In the genomic region with DNA sequence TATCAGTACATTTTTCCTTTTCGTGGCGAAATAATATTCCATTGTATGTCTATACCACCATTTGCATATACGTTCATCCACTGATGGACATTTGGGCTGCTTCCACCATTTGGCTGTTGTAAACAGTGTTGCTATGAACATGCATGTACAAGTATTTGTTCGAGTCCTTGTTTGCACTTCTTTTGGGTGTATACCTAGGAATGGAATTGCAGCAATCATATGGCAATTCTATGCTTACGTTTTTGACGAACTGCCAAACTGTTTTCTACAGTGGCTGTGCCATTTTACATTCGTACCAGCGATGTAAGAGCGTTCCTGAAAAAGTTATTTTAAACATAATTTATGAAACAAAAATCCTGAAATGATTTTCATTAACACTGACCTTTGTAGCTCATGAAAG, we compare ENCODE assay signal across 19 cellular contexts.
"Had no signal": no experiment of that assay in that cellular context is flagged by ENCODE, and none has a peak within 500 bp of the region (broad histone marks: within the 10 kb centered on the region; RNA-seq: fewer than 3 reads in every experiment).

No MANE protein-coding gene starts in this region.

- H3K9me3 ChIP-seq: heart left ventricle, psoas muscle, right lobe of liver, tibial artery, upper lobe of left lung, uterus had no signal

- FAIRE-seq: endothelial cell of umbilical vein, frontal cortex had no signal

- H3K27me3 ChIP-seq: heart left ventricle, right lobe of liver, tibial artery, upper lobe of left lung, uterus had no signal

- H3K9me3 Mint-ChIP-seq: endodermal cell; nephron progenitor cell; stimulated activated effector memory CD8-positive, alpha-beta T cell treated with anti-CD3 and anti-CD28 coated beads, Interleukin-12 subunit alpha, Interleukin-12 subunit beta, amount 100 ng/mL, for 72 hours; stimulated activated naive CD8-positive, alpha-beta T cell treated with anti-CD3 and anti-CD28 coated beads, Interleukin-15, Interleukin-2, amounts not matched to agents 100 ng/mL and 50 ng/mL, for 24 hours had no signal

- H3K27ac ChIP-seq: coronary artery, parathyroid adenoma, psoas muscle, right lobe of liver, tibial artery, upper lobe of left lung, uterus had no signal

- DNase-seq: effector CD4-positive, alpha-beta T cell; endodermal cell; heart left ventricle; hippocampal formation; nephron progenitor cell; psoas muscle; retina; right lobe of liver; stimulated activated CD4-positive, alpha-beta T cell treated with anti-CD3 and anti-CD28 coated beads, Interleukin-4, amount 100 ng/mL, for 1 hour; stimulated activated CD8-positive, alpha-beta memory T cell treated with anti-CD3 and anti-CD28 coated beads, Interleukin-4, amount 100 ng/mL, for 48 hours; uterus had no signal

- H3K4me3 Mint-ChIP-seq: endodermal cell; nephron progenitor cell; stimulated activated effector memory CD8-positive, alpha-beta T cell treated with anti-CD3 and anti-CD28 coated beads, Interleukin-12 subunit alpha, Interleukin-12 subunit beta, amount 100 ng/mL, for 72 hours; stimulated activated naive CD8-positive, alpha-beta T cell treated with anti-CD3 and anti-CD28 coated beads, Interleukin-15, Interleukin-2, amounts not matched to agents 100 ng/mL and 50 ng/mL, for 24 hours had no signal

- H3K36me3 ChIP-seq: uterus had no signal

- H3K9ac ChIP-seq: parathyroid adenoma had no signal

- H3K27me3 Mint-ChIP-seq: stimulated activated naive CD8-positive, alpha-beta T cell treated with anti-CD3 and anti-CD28 coated beads, Interleukin-15, Interleukin-2, amounts not matched to agents 100 ng/mL and 50 ng/mL, for 24 hours had no signal

- H3K27ac Mint-ChIP-seq: endodermal cell; stimulated activated effector memory CD8-positive, alpha-beta T cell treated with anti-CD3 and anti-CD28 coated beads, Interleukin-12 subunit alpha, Interleukin-12 subunit beta, amount 100 ng/mL, for 72 hours; stimulated activated naive CD8-positive, alpha-beta T cell treated with anti-CD3 and anti-CD28 coated beads, Interleukin-15, Interleukin-2, amounts not matched to agents 100 ng/mL and 50 ng/mL, for 24 hours had no signal

- H3K4me1 ChIP-seq: uterus had no signal

- ATAC-seq: heart left ventricle; psoas muscle; right lobe of liver; stimulated activated effector memory CD8-positive, alpha-beta T cell treated with anti-CD3 and anti-CD28 coated beads, Interleukin-12 subunit alpha, Interleukin-12 subunit beta, amount 100 ng/mL, for 72 hours had no signal

- H2AFZ ChIP-seq: parathyroid adenoma had no signal

- H3K4me3 ChIP-seq: coronary artery, heart left ventricle, psoas muscle, right lobe of liver, tibial artery, upper lobe of left lung, uterus had no signal
